Comparison of ENCODE assay signal across 8 cellular contexts in the genomic region with DNA sequence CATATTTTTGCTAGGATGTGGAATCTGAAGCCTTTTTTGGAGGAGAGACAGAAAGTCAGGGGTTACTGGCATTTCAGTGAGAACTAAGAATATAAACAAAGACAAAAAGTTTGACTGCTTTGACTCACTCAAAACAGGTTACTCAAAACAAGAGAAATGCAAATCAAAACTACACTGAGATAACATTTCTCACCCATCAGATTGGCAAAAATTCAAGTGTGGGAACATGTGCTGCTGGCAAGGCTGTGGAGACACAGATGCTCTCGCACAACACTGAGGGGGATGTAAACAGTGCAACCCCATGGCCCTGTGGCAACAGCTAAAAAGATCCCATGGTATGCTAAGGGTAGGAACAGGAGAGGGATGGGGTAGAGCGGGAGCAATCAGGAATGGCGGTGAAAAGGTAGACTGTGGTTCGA.
A peak's percentile ranks its signal among the peaks of the same experiment; 100 is the strongest.
DNase-seq lines count a peak whose midpoint lies in the region; ATAC-seq and TF ChIP-seq lines count a peak whose summit lies in the region.

No MANE protein-coding gene starts in this region.

- H3K36me3 Mint-ChIP-seq in MCF 10A (ENCODE audit: insufficient read depth, unreplicated experiment) = no peaks in the 10 kb centered on the region

- intact Hi-C loops in MCF 10A (cut with micrococcal nuclease) = no loop called here
- intact Hi-C loops in mammary epithelial cell (cut with micrococcal nuclease) = no loop called here
- intact Hi-C loops in left cardiac atrium (cut with DNase I) = no loop called here

- H3K9ac ChIP-seq in mammary epithelial cell (ENCODE audit: insufficient read depth, low read length) = no peak overlapping the region

- H3K4me3 Mint-ChIP-seq in MCF 10A (ENCODE audit: unreplicated experiment) = no peak overlapping the region
- H3K4me3 Mint-ChIP-seq in stimulated activated naive CD8-positive, alpha-beta T cell treated with anti-CD3 and anti-CD28 coated beads, Interleukin-15, amount 100 ng/mL, for 72 hours = peak overlapping the region; percentile 25 to 66

- H3K79me2 ChIP-seq in mammary epithelial cell (ENCODE audit: insufficient read depth, low read length) = no peaks in the 10 kb centered on the region

- BruUV-seq in MCF 10A (replicated peaks; lab: Mats Ljungman, UMichigan) (no TSS peak), mammary epithelial cell (replicated peaks; lab: Mats Ljungman, UMichigan) (no TSS peak)

- peaks cover 15% of the 10 kb centered on the region for H3K4me1 Mint-ChIP-seq in MCF 10A (ENCODE audit: insufficient read depth, unreplicated experiment)
- peaks cover 28% of the 10 kb centered on the region for H3K4me1 Mint-ChIP-seq in stimulated activated naive CD8-positive, alpha-beta T cell treated with anti-CD3 and anti-CD28 coated beads, Interleukin-15, amount 100 ng/mL, for 72 hours

- no peaks in the 10 kb centered on the region for H4K20me1 ChIP-seq in mammary epithelial cell (ENCODE audit: insufficient read depth, low read length)

- in situ Hi-C loops in mammary epithelial cell (cut with MboI; ENCODE audit: low sequenced_read_pairs in 2 of 2) (no loop called here), KBM-7 (cut with MboI; ENCODE audit: low pct_unique_long_range_greater_than_20kb, low sequenced_read_pairs) (no loop called here)

- no peaks in the 10 kb centered on the region for H3K27me3 ChIP-seq in mammary epithelial cell (ENCODE audit: insufficient read depth, low read length)

- no peak overlapping the region for H3K4me2 ChIP-seq in mammary epithelial cell (ENCODE audit: insufficient read depth, low read depth, low read length)

- CTCF ChIA-PET in MCF 10A (lab: Yijun Ruan, JAX) = interaction anchor here (1.4 kb wide), 1 partner anchor 11 kb away, joined by 4 read pairs; no protein-coding TSS in a partner anchor
- CTCF ChIA-PET in mammary epithelial cell (lab: Charles Lee; ENCODE audit: low non-redundant PET) = no interaction called here

- H3K27ac Mint-ChIP-seq in MCF 10A (ENCODE audit: low read depth, unreplicated experiment) = peak overlapping the region; percentile 21
- peak overlapping the region in 1 of 2 donors; percentile 51 for H3K27ac Mint-ChIP-seq in stimulated activated naive CD8-positive, alpha-beta T cell treated with anti-CD3 and anti-CD28 coated beads, Interleukin-15, amount 100 ng/mL, for 72 hours

- 91% methylated on average over 4 of the region's 4 CpGs for WGBS in mammary epithelial cell (ENCODE audit: low coverage, missing lambda C conversion rate)

- peak; percentile 65 for ATAC-seq in HG02763 (IDR thresholded peaks at IDR 0.05; ENCODE audit: unreplicated experiment)
- ATAC-seq in stimulated activated naive CD8-positive, alpha-beta T cell treated with anti-CD3 and anti-CD28 coated beads, Interleukin-15, amount 100 ng/mL, for 72 hours = peak; percentile 89
- ATAC-seq in left cardiac atrium = no peak

- H3K27me3 Mint-ChIP-seq in MCF 10A (ENCODE audit: insufficient read depth, unreplicated experiment) = no peaks in the 10 kb centered on the region
- H3K27me3 Mint-ChIP-seq in stimulated activated naive CD8-positive, alpha-beta T cell treated with anti-CD3 and anti-CD28 coated beads, Interleukin-15, amount 100 ng/mL, for 72 hours = no peaks in the 10 kb centered on the region

- POLR2A ChIA-PET in MCF 10A (lab: Yijun Ruan, JAX) = no interaction called here

- no peak overlapping the region for H2AFZ ChIP-seq in mammary epithelial cell (ENCODE audit: low read depth, low read length)

- no peak overlapping the region for H3K4me3 ChIP-seq in mammary epithelial cell (replicated peaks in 1 of 3; ENCODE audit: insufficient read depth in 1 of 3, low read depth in 2 of 3, low read length in 3 of 3)

- H3K27ac ChIP-seq in mammary epithelial cell (ENCODE audit: insufficient read depth, low read depth, low read length) = no peak overlapping the region

- H3K36me3 ChIP-seq in mammary epithelial cell (ENCODE audit: insufficient read depth, low read length) = no peaks in the 10 kb centered on the region

- no peaks in the 10 kb centered on the region for H3K9me3 Mint-ChIP-seq in MCF 10A (ENCODE audit: unreplicated experiment)
- no peaks in the 10 kb centered on the region for H3K9me3 Mint-ChIP-seq in stimulated activated naive CD8-positive, alpha-beta T cell treated with anti-CD3 and anti-CD28 coated beads, Interleukin-15, amount 100 ng/mL, for 72 hours

- no peaks in the 10 kb centered on the region for H3K9me3 ChIP-seq in mammary epithelial cell (replicated peaks; ENCODE audit: insufficient read depth, low read length)

- DNase-seq in MCF 10A (ENCODE audit: unreplicated experiment) (peak; percentile 3), mammary epithelial cell (no peak), NCI-H2081 (lab: John Stamatoyannopoulos, UW) (no peak), left cardiac atrium (no peak), KBM-7 (no peak)
- DNase-seq in activated CD4-positive, alpha-beta T cell treated with anti-CD3 and anti-CD28 coated beads, Interleukin-2, amount 50 U/mL, for 48 hours = peak; percentile 22 to 39
- DNase-seq in stimulated activated naive CD8-positive, alpha-beta T cell treated with anti-CD3 and anti-CD28 coated beads, Interleukin-15, amount 100 ng/mL, for 72 hours = peak in 1 of 2 donors; percentile 27

- TF ChIP-seq CTCF in MCF 10A (IDR thresholded peaks at IDR 0.05; ENCODE audit: unreplicated experiment) (no peak), mammary epithelial cell (conservative IDR thresholded peaks at IDR 0.05 in 1 of 2, IDR thresholded peaks at IDR 0.05 in 1 of 2; ENCODE audit: extremely low read depth in 1 of 2, insufficient read depth in 1 of 2, low read depth in 1 of 2, low read length in 2 of 2) (no peak)

- dilution Hi-C loops in mammary epithelial cell (cut with HindIII; ENCODE audit: low sequenced_read_pairs) = no loop called here

- no peaks in the 10 kb centered on the region for H3K4me1 ChIP-seq in mammary epithelial cell (ENCODE audit: insufficient read depth, low read length)

Comparison
In these comparisons a context has a peak if more than half of its experiments do, and no peak if none do; other contexts are left out.
1. DNase-seq: peak in MCF 10A (single experiment) and activated CD4-positive, alpha-beta T cell treated with anti-CD3 and anti-CD28 coated beads, Interleukin-2, amount 50 U/mL, for 48 hours (2 of 2); none in mammary epithelial cell (single experiment), NCI-H2081 (0 of 2), left cardiac atrium (single experiment) and KBM-7 (single experiment).
2. ATAC-seq: peak in HG02763 (single experiment) and stimulated activated naive CD8-positive, alpha-beta T cell treated with anti-CD3 and anti-CD28 coated beads, Interleukin-15, amount 100 ng/mL, for 72 hours (single experiment); none in left cardiac atrium (0 of 2).